ENCODE assay signal across 25 cellular contexts in genomic region chr18:43115076-43116035, GRCh38. TPM values are rescaled to one million over a fixed set of nuclear protein-coding genes. Genes with fewer than 3 reads are reported as not detected.
DNase-seq lines count a peak whose midpoint lies in the region; ATAC-seq and TF ChIP-seq lines count a peak whose summit lies in the region.
"Had no signal": no experiment of that assay in that cellular context is flagged by ENCODE, and none has a peak within 500 bp of the region (broad histone marks: within the 10 kb centered on the region; RNA-seq: fewer than 3 reads in every experiment).

RIT2 (minus strand) TSS chr18:43115685.

- intact Hi-C loops in right lobe of liver (cut with DNase I) = no loop called here
- intact Hi-C loops in heart right ventricle (cut with DNase I) = no loop called here

- H2BK5ac ChIP-seq in neuronal stem cell (ENCODE audit: low read length) = no peak within 1 kb of the TSS

- H2BK120ac ChIP-seq in neuronal stem cell (ENCODE audit: low read depth, low read length) = no peak within 1 kb of the TSS

- H2BK15ac ChIP-seq in neuronal stem cell (ENCODE audit: low read length) = no peak within 1 kb of the TSS

- peaks cover 0 to 1% of the 10 kb centered on the region in 2 donors for H3K4me1 ChIP-seq in neuronal stem cell (ENCODE audit: control insufficient read depth in 2 of 2, insufficient read depth in 1 of 2, low read depth in 1 of 2, low read length in 2 of 2)
- no peaks in the 10 kb centered on the region for H3K4me1 ChIP-seq in right lobe of liver
- no peaks in the 10 kb centered on the region for H3K4me1 ChIP-seq in heart right ventricle
- H3K4me1 ChIP-seq: body of pancreas, esophagus muscularis mucosa, gastrocnemius medialis, left lung, tibial nerve had no signal

- H2AFZ ChIP-seq in neuronal stem cell (ENCODE audit: low read length) = peak within 1 kb of the TSS; percentile 43

- no peak within 1 kb of the TSS for H3K4ac ChIP-seq in neuronal stem cell (ENCODE audit: low read length)

- TF ChIP-seq POLR2A in right lobe of liver (IDR thresholded peaks at IDR 0.05) = no peak

- WGBS in neuronal stem cell (ENCODE audit: extremely low coverage in 2 of 2, insufficient read length in 2 of 2, insufficient replicate concordance in 1 of 2), 2 donors = 100% methylated on average over 2 of the region's 19 CpGs; no CpG with 5 or more reads in 1 of the 2 donors
- WGBS in right lobe of liver (ENCODE audit: insufficient coverage, low coverage, low lambda C conversion rate, missing lambda C conversion rate) = 50% methylated on average over 18 of the region's 19 CpGs
- WGBS in heart right ventricle, 2 donors = 67 to 71% methylated on average over 19 of the region's 19 CpGs

- H3K36me3 ChIP-seq in neuronal stem cell (replicated peaks in 1 of 2; ENCODE audit: control insufficient read depth in 2 of 2, insufficient read depth in 2 of 2, low read length in 2 of 2) (no peaks in the 10 kb centered on the region), right lobe of liver (no peaks in the 10 kb centered on the region), brain microvascular endothelial cell (replicated peaks) (no peaks in the 10 kb centered on the region), heart right ventricle (no peaks in the 10 kb centered on the region)
- H3K36me3 ChIP-seq: esophagus muscularis mucosa, gastrocnemius medialis, left lung, tibial nerve had no signal

- H3K9me3 ChIP-seq in neuronal stem cell (replicated peaks in 1 of 2; ENCODE audit: control insufficient read depth in 2 of 2, insufficient read depth in 1 of 2, low read depth in 1 of 2, low read length in 2 of 2) (peaks cover 0 to 3% of the 10 kb centered on the region in 2 donors), right lobe of liver (no peaks in the 10 kb centered on the region), heart right ventricle (peaks cover 0 to 3% (median 0%) of the 10 kb centered on the region in 11 donors)
- H3K9me3 ChIP-seq: body of pancreas, esophagus muscularis mucosa, gastrocnemius medialis, left lung, tibial nerve had no signal

- TF ChIP-seq CTCF in right lobe of liver (IDR thresholded peaks at IDR 0.05) = no peak
- no peak for TF ChIP-seq CTCF in brain microvascular endothelial cell (IDR thresholded peaks at IDR 0.05; ENCODE audit: low read depth, low read length, missing control alignments)
- no peak for TF ChIP-seq CTCF in heart right ventricle (IDR thresholded peaks at IDR 0.05)

- H3K27ac ChIP-seq in neuronal stem cell (replicated peaks; ENCODE audit: low read length) (no peak within 1 kb of the TSS), right lobe of liver (no peak within 1 kb of the TSS), brain microvascular endothelial cell (no peak within 1 kb of the TSS), heart right ventricle (no peak within 1 kb of the TSS)
- H3K27ac ChIP-seq: body of pancreas, esophagus muscularis mucosa, gastrocnemius medialis, left lung, tibial nerve had no signal

- no peak within 1 kb of the TSS for H3K4me2 ChIP-seq in neuronal stem cell (ENCODE audit: insufficient read depth, low read length, poor library complexity, severe bottlenecking)

- in situ Hi-C loops in brain microvascular endothelial cell (cut with HindIII; ENCODE audit: low pct_ligation_motif_present, low sequenced_read_pairs) = no loop called here

- no peak within 1 kb of the TSS for H3K9ac ChIP-seq in neuronal stem cell (ENCODE audit: low read depth, low read length, poor library complexity)

- no peak within 1 kb of the TSS for H2AK5ac ChIP-seq in neuronal stem cell (ENCODE audit: low read depth, low read length)

- no peak within 1 kb of the TSS for H3K14ac ChIP-seq in neuronal stem cell (ENCODE audit: low read length)

- H4K8ac ChIP-seq in neuronal stem cell (ENCODE audit: low read depth, low read length) = no peak within 1 kb of the TSS

- DNase-seq in NCI-H1092 treated with DMSO at 0.1 percent for 48 hours (lab: John Stamatoyannopoulos, UW) = peak; percentile 68
- DNase-seq in NCI-H748 (lab: John Stamatoyannopoulos, UW; ENCODE audit: unreplicated experiment) = peak; percentile 91
- peak; percentile 83 for DNase-seq in cerebellar cortex (ENCODE audit: low spot score)
- DNase-seq in neuronal stem cell (ENCODE audit: low spot score) = no peak
- DNase-seq in stimulated activated CD4-positive, alpha-beta T cell treated with anti-CD3 and anti-CD28 coated beads, Interleukin-4, amount 100 ng/mL, for 4 hours = no peak
- no peak for DNase-seq in right lobe of liver
- no peak for DNase-seq in brain microvascular endothelial cell
- DNase-seq in heart right ventricle = no peak
- DNase-seq: activated CD4-positive, alpha-beta memory T cell treated with anti-CD3 and anti-CD28 coated beads for 36 hours; activated naive CD8-positive, alpha-beta T cell treated with anti-CD3 and anti-CD28 coated beads for 36 hours; body of pancreas; CD4-positive, alpha-beta T cell; DMS 273 treated with DMSO at 0.1 percent for 48 hours; effector memory CD4-positive, alpha-beta T cell; gastrocnemius medialis; IMR-90; left lung; naive thymus-derived CD8-positive, alpha-beta T cell; NCI-H1105; NCI-H2171 treated with DMSO at 0.1 percent for 48 hours; stimulated activated naive CD8-positive, alpha-beta T cell treated with anti-CD3 and anti-CD28 coated beads, Interleukin-15, amount 100 ng/mL, for 72 hours had no signal

- no peaks in the 10 kb centered on the region for H3K79me1 ChIP-seq in neuronal stem cell (ENCODE audit: low read depth, low read length)

- H3K27me3 ChIP-seq in neuronal stem cell (ENCODE audit: control insufficient read depth in 3 of 3, insufficient read depth in 3 of 3, low read depth in 1 of 3, low read length in 3 of 3) (no peaks in the 10 kb centered on the region), right lobe of liver (no peaks in the 10 kb centered on the region), brain microvascular endothelial cell (replicated peaks) (no peaks in the 10 kb centered on the region), heart right ventricle (no peaks in the 10 kb centered on the region)
- H3K27me3 ChIP-seq: body of pancreas, esophagus muscularis mucosa, left lung, tibial nerve had no signal

- no peak within 1 kb of the TSS for H4K91ac ChIP-seq in neuronal stem cell (ENCODE audit: low read depth, low read length, poor library complexity)

- H2BK12ac ChIP-seq in neuronal stem cell (ENCODE audit: low read length) = no peak within 1 kb of the TSS

- H3K4me3 ChIP-seq in neuronal stem cell (ENCODE audit: low read length in 2 of 2) (no peak within 1 kb of the TSS), right lobe of liver (no peak within 1 kb of the TSS), brain microvascular endothelial cell (ENCODE audit: low read depth, low read length) (no peak within 1 kb of the TSS), heart right ventricle (no peak within 1 kb of the TSS)
- H3K4me3 ChIP-seq: body of pancreas, esophagus muscularis mucosa, gastrocnemius medialis, left lung, tibial nerve had no signal

- H3K18ac ChIP-seq in neuronal stem cell (ENCODE audit: low read length) = no peak within 1 kb of the TSS

- ATAC-seq in right lobe of liver (no peak), heart right ventricle (no peak)
- ATAC-seq: body of pancreas; gastrocnemius medialis; left lung; naive thymus-derived CD8-positive, alpha-beta T cell; sciatic nerve; stimulated activated naive CD8-positive, alpha-beta T cell treated with anti-CD3 and anti-CD28 coated beads, Interleukin-15, amount 100 ng/mL, for 72 hours had no signal

- no peak within 1 kb of the TSS for H3K23ac ChIP-seq in neuronal stem cell (ENCODE audit: low read depth, low read length, poor library complexity)

RNA-seq across cellular contexts. Expression of gene RIT2, which starts in this region (rescaled TPM):
- polyA plus RNA-seq in neuronal stem cell (2013, experiment 1 of 2) = not detected
- polyA plus RNA-seq in neuronal stem cell (2013, experiment 2 of 2) = not detected
- not detected for total RNA-seq in right lobe of liver
- not detected for total RNA-seq in heart right ventricle
- polyA plus RNA-seq in heart right ventricle = not detected
- total RNA-seq: activated CD4-positive, alpha-beta memory T cell treated with anti-CD3 and anti-CD28 coated beads for 36 hours; activated naive CD8-positive, alpha-beta T cell treated with anti-CD3 and anti-CD28 coated beads for 36 hours; body of pancreas; CD4-positive, alpha-beta T cell; esophagus muscularis mucosa; gastrocnemius medialis; IMR-90; left lung; mesothelial cell of epicardium; naive thymus-derived CD8-positive, alpha-beta T cell; sciatic nerve; tibial nerve had no signal
- polyA plus RNA-seq: IMR-90; naive thymus-derived CD8-positive, alpha-beta T cell had no signal

Comparison
In these comparisons a context has a peak if more than half of its experiments do, and no peak if none do; other contexts are left out.
1. DNase-seq: peak in NCI-H1092 treated with DMSO at 0.1 percent for 48 hours (single experiment), NCI-H748 (single experiment) and cerebellar cortex (single experiment); none in neuronal stem cell (single experiment), stimulated activated CD4-positive, alpha-beta T cell treated with anti-CD3 and anti-CD28 coated beads, Interleukin-4, amount 100 ng/mL, for 4 hours (0 of 2), right lobe of liver (0 of 3), brain microvascular endothelial cell (single experiment) and heart right ventricle (0 of 2).